Comparison of ENCODE assay signal across 8 cellular contexts in the genomic region with DNA sequence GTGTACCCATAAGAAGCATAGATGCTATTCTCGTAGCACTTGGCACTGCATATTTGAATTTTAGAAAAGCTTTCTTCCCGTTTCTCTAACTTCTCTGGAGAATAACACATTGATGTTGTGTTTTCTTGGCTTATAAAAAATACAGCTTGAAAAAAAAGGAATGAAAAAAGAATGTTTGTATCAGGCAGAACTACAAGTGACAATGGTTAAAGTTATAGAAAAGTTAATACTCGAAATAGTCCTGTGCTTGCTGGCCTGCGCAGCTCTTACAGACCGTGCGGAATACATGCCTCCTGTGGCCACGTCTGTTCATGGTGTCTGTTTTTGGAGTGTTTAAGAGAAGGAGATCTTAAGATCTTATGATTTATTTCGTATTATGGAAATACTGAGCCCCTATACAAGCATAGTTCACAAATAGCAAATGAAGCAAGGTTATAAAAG. TPM values are rescaled to one million over a fixed set of nuclear protein-coding genes. Genes with fewer than 3 reads are reported as not detected.
A peak's percentile ranks its signal among the peaks of the same experiment; 100 is the strongest.
DNase-seq lines count a peak whose midpoint lies in the region; ATAC-seq, FAIRE-seq and TF ChIP-seq lines count a peak whose summit lies in the region.

No MANE protein-coding gene starts in this region.

- intact Hi-C loops in dorsolateral prefrontal cortex (cut with DNase I) = loop anchor here (2.0 kb wide), 1 partner anchor 41 kb away; a partner anchor contains a TSS
- intact Hi-C loops in naive thymus-derived CD4-positive, alpha-beta T cell (cut with micrococcal nuclease) = no loop called here

- peak overlapping the region in 57 of 59 donors; percentile 21 to 99 (median 88) for H3K27ac ChIP-seq in dorsolateral prefrontal cortex
- peak overlapping the region; percentile 63 for H3K27ac ChIP-seq in naive thymus-derived CD4-positive, alpha-beta T cell (ENCODE audit: low read depth, low read length)

- ATAC-seq in GM19351 (IDR thresholded peaks at IDR 0.05; ENCODE audit: unreplicated experiment) = peak; percentile 43
- ATAC-seq in naive thymus-derived CD4-positive, alpha-beta T cell = no peak

- H3K4me1 ChIP-seq in naive thymus-derived CD4-positive, alpha-beta T cell (ENCODE audit: control insufficient read depth in 2 of 2, insufficient read depth in 2 of 2, low read length in 2 of 2) = no peaks in the 10 kb centered on the region

- H3K36me3 ChIP-seq in naive thymus-derived CD4-positive, alpha-beta T cell (ENCODE audit: control insufficient read depth in 2 of 3, insufficient read depth in 3 of 3, low read length in 3 of 3) = peaks cover 0 to 3% (median 0%) of the 10 kb centered on the region in 3 experiments

- peaks cover 0 to 11% (median 0%) of the 10 kb centered on the region in 5 donors for H3K27me3 Mint-ChIP-seq in naive thymus-derived CD4-positive, alpha-beta T cell

- POLR2A ChIA-PET in naive thymus-derived CD4-positive, alpha-beta T cell (lab: Charles Lee) = interaction anchor here (0.6 to 1.4 kb wide), 2 partner anchors 9 to 38 kb away, joined by 3 to 4 read pairs; no protein-coding TSS in a partner anchor

- CTCF ChIA-PET in naive thymus-derived CD4-positive, alpha-beta T cell (lab: Charles Lee) = interaction anchor here (0.7 kb wide), 1 partner anchor 99 kb away, joined by 3 read pairs; no protein-coding TSS in a partner anchor

- H3K4me3 ChIP-seq in dorsolateral prefrontal cortex = peak overlapping the region; percentile 57 to 96 (median 80)
- peak overlapping the region; percentile 82 for H3K4me3 ChIP-seq in naive thymus-derived CD4-positive, alpha-beta T cell (ENCODE audit: low read length)

- no peaks in the 10 kb centered on the region for H3K36me3 Mint-ChIP-seq in naive thymus-derived CD4-positive, alpha-beta T cell

- H3K27ac Mint-ChIP-seq in naive thymus-derived CD4-positive, alpha-beta T cell = peak overlapping the region in 8 of 9 donors; percentile 40 to 92 (median 74)

- FAIRE-seq in HTR-8/SVneo (lab: Jason Lieb, UNC) = no peak

- no peaks in the 10 kb centered on the region for H3K9me3 ChIP-seq in naive thymus-derived CD4-positive, alpha-beta T cell (ENCODE audit: control insufficient read depth in 2 of 3, low read length in 3 of 3)

- peak overlapping the region; percentile 90 to 98 (median 97) for H3K4me3 Mint-ChIP-seq in naive thymus-derived CD4-positive, alpha-beta T cell

- H3K9me3 Mint-ChIP-seq in naive thymus-derived CD4-positive, alpha-beta T cell = no peaks in the 10 kb centered on the region

- peak in 1 of 56 donors; percentile 1 for TF ChIP-seq CTCF in dorsolateral prefrontal cortex (IDR thresholded peaks at IDR 0.05 in 54 of 56, conservative IDR thresholded peaks at IDR 0.05 in 2 of 56; ENCODE audit: low read depth in 1 of 56, partially characterized antibody in 56 of 56)
- no peak for TF ChIP-seq CTCF in GM20000 (IDR thresholded peaks at IDR 0.05; ENCODE audit: extremely low read depth, missing control alignments)

- H3K27me3 ChIP-seq in dorsolateral prefrontal cortex = no peaks in the 10 kb centered on the region
- H3K27me3 ChIP-seq in naive thymus-derived CD4-positive, alpha-beta T cell (ENCODE audit: control insufficient read depth in 2 of 2, insufficient read depth in 2 of 2, low read length in 2 of 2) = no peaks in the 10 kb centered on the region

- DNase-seq in AG08396 (ENCODE audit: low spot score) = peak; percentile 39
- peak; percentile 74 for DNase-seq in NCI-H526 treated with DMSO at 0.1 percent for 48 hours (lab: John Stamatoyannopoulos, UW)
- DNase-seq in dorsolateral prefrontal cortex = peak in 1 of 10 donors; percentile 17
- DNase-seq in naive thymus-derived CD4-positive, alpha-beta T cell = peak in 2 of 9 donors; percentile 3 to 5
- DNase-seq in HTR-8/SVneo (ENCODE audit: insufficient read length, low spot score) = no peak
- no peak for DNase-seq in GM20000 (ENCODE audit: low spot score)
- no peak for DNase-seq in HK-2 (ENCODE audit: unreplicated experiment)

- H3K4me1 Mint-ChIP-seq in naive thymus-derived CD4-positive, alpha-beta T cell = peaks cover 5 to 17% (median 8%) of the 10 kb centered on the region in 7 donors

RNA-seq across cellular contexts. Expression of a gene that starts 0.8 kb away (rescaled TPM):
- total RNA-seq in dorsolateral prefrontal cortex = 10 to 100 TPM in 82 of 120 experiments, 1 to 10 TPM in 38; 5.2 to 20.4 (median 11.3) TPM
- total RNA-seq in naive thymus-derived CD4-positive, alpha-beta T cell = 1 to 10 TPM in 4 of 5 experiments, under 1 TPM in 1; 0.92 to 3.3 (median 1.2) TPM
- polyA plus RNA-seq in naive thymus-derived CD4-positive, alpha-beta T cell = under 1 TPM; 0.66 to 0.99 TPM

RNA-seq across cellular contexts. Expression of a gene that starts 41.1 kb away (rescaled TPM):
- 100 to 1,000 TPM; 121 to 310 (median 210) TPM for total RNA-seq in dorsolateral prefrontal cortex
- 1 to 10 TPM; 2.4 to 4.1 (median 2.7) TPM for total RNA-seq in naive thymus-derived CD4-positive, alpha-beta T cell
- polyA plus RNA-seq in naive thymus-derived CD4-positive, alpha-beta T cell = under 1 TPM; 0.31 to 0.57 TPM

RNA-seq across cellular contexts. Expression of a gene that starts 44.9 kb away (rescaled TPM):
- 10 to 100 TPM; 10.5 to 27.4 (median 17.8) TPM for total RNA-seq in dorsolateral prefrontal cortex
- 10 to 100 TPM; 12.5 to 25.3 (median 19.7) TPM for total RNA-seq in naive thymus-derived CD4-positive, alpha-beta T cell
- polyA plus RNA-seq in naive thymus-derived CD4-positive, alpha-beta T cell = 10 to 100 TPM in 1 of 2 donors, 1 to 10 TPM in 1; 5.2 to 11.8 TPM

Comparison
In these comparisons a context has a peak if more than half of its experiments do, and no peak if none do; other contexts are left out.
1. DNase-seq: peak in AG08396 (single experiment) and NCI-H526 treated with DMSO at 0.1 percent for 48 hours (single experiment); none in HTR-8/SVneo (single experiment), GM20000 (single experiment) and HK-2 (single experiment).
2. RNA of a gene that starts 41.1 kb away (total RNA-seq): 121 to 310 TPM in dorsolateral prefrontal cortex; 2.4 to 4.1 TPM in naive thymus-derived CD4-positive, alpha-beta T cell; every median in the first group is over 10 times any median in the second.
3. intact Hi-C loops: an anchor here in dorsolateral prefrontal cortex (2.0 kb wide); none called in naive thymus-derived CD4-positive, alpha-beta T cell.